17 cellular contexts compared by ENCODE assay signal in the genomic region with DNA sequence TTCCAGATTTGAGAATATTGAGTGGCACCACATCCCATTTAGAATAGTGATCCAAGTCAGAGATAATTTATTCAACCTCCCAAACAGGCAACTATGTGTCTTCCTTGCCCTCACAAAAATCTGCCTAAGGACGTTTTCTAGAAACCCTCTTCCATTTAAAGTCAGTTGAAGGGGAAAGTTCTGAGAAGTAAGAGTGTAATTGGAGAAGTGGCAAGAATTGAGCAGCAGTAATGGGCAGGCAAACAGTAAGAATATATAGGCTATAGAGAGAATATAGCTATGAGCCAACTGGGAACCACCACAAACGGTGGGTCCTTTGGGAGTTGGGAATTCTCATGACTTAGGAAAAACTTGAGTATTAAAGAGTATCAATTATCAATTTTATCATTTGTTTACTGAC. TPM values are rescaled to one million over a fixed set of nuclear protein-coding genes. Genes with fewer than 3 reads are reported as not detected.
DNase-seq lines count a peak whose midpoint lies in the region; ATAC-seq, FAIRE-seq and TF ChIP-seq lines count a peak whose summit lies in the region.
"Had no signal": no experiment of that assay in that cellular context is flagged by ENCODE, and none has a peak within 500 bp of the region (broad histone marks: within the 10 kb centered on the region; RNA-seq: fewer than 3 reads in every experiment).

No MANE protein-coding gene starts in this region.

- H3K9me3 ChIP-seq in Caco-2, result no peaks in the 10 kb centered on the region
- no peaks in the 10 kb centered on the region for H3K9me3 ChIP-seq in GM12878 (replicated peaks; ENCODE audit: control insufficient read depth, insufficient read depth, low read length)
- H3K9me3 ChIP-seq: BLaER1 treated with 17β-estradiol and CSF1 and Interleukin-3, amounts not matched to agents 10 nM and 100 nM; colonic mucosa; Peyer's patch; suprapubic skin had no signal

- H3K4me3 ChIP-seq in Caco-2 (ENCODE audit: low read depth, low read length), result no peak overlapping the region
- H3K4me3 ChIP-seq in KMS-11 (IDR thresholded peaks at IDR 0.05; ENCODE audit: insufficient read depth, low read depth, low read length), result no peak overlapping the region
- no peak overlapping the region for H3K4me3 ChIP-seq in GM12878

- H3K4me1 Mint-ChIP-seq in Caco-2 (ENCODE audit: low read depth, unreplicated experiment) (peaks cover 6% of the 10 kb centered on the region), natural killer cell (peaks cover 4 to 5% of the 10 kb centered on the region in 2 donors)
- peaks cover 8% of the 10 kb centered on the region for H3K4me1 Mint-ChIP-seq in activated CD4-positive, alpha-beta memory T cell treated with anti-CD3 and anti-CD28 coated beads for 36 hours (ENCODE audit: low read depth)
- peaks cover 10% of the 10 kb centered on the region for H3K4me1 Mint-ChIP-seq in activated naive CD8-positive, alpha-beta T cell treated with anti-CD3 and anti-CD28 coated beads, Interleukin-2, amount 50 U/mL, for 24 hours

- SMC1A ChIA-PET in GM12878 (lab: Charles Lee; ENCODE audit: uncharacterized antibody, unreplicated experiment), result interaction anchor here (1.1 to 5.2 kb wide), 6 partner anchors 12 to 163 kb away, joined by 3 to 46 read pairs (median 20); a partner anchor contains a TSS

- TF ChIP-seq RAD21 in GM12878 (IDR thresholded peaks at IDR 0.05; ENCODE audit: insufficient read depth, low read depth, low read length), result no peak

- no peak for TF ChIP-seq POLR2A in GM12878 (IDR thresholded peaks at IDR 0.05; ENCODE audit: low read depth, low read length)

- TF ChIP-seq EP300 in GM12878 (IDR thresholded peaks at IDR 0.05; ENCODE audit: borderline replicate concordance in 1 of 2, control insufficient read depth in 1 of 2, low read depth in 2 of 2, low read length in 2 of 2), result no peak

- H3K9ac ChIP-seq in KMS-11 (no peak overlapping the region), GM12878 (ENCODE audit: control insufficient read depth, insufficient read depth, low read length) (no peak overlapping the region)

- ATAC-seq in GM12878 (0 out of 3 replicates have a peak, but pooled peaks have one; percentile 31), natural killer cell (no peak), HG02870 (IDR thresholded peaks at IDR 0.05; ENCODE audit: unreplicated experiment) (no peak)
- no peak for ATAC-seq in activated naive CD8-positive, alpha-beta T cell treated with anti-CD3 and anti-CD28 coated beads, Interleukin-2, amount 50 U/mL, for 24 hours
- ATAC-seq: activated CD4-positive, CD25-positive, alpha-beta regulatory T cell treated with anti-CD3 and anti-CD28 coated beads, Interleukin-2, amount 50 U/mL, for 24 hours had no signal

- no peaks in the 10 kb centered on the region for H3K27me3 ChIP-seq in Caco-2 (replicated peaks; ENCODE audit: control insufficient read depth, insufficient read depth, low read length)
- no peaks in the 10 kb centered on the region for H3K27me3 ChIP-seq in KMS-11 (ENCODE audit: insufficient read depth, low read depth)
- no peaks in the 10 kb centered on the region for H3K27me3 ChIP-seq in GM12878 (replicated peaks in 1 of 2; ENCODE audit: control insufficient read depth in 2 of 2, insufficient read depth in 2 of 2, low read length in 1 of 2)
- H3K27me3 ChIP-seq: BLaER1 treated with 17β-estradiol and CSF1 and Interleukin-3, amounts not matched to agents 10 nM and 100 nM; colonic mucosa; Peyer's patch; suprapubic skin had no signal

- TF ChIP-seq CTCF in Caco-2 (IDR thresholded peaks at IDR 0.05; ENCODE audit: insufficient read depth in 1 of 2, low read depth in 1 of 2, low read length in 1 of 2, severe bottlenecking in 1 of 2, unreplicated experiment in 1 of 2), result no peak
- no peak for TF ChIP-seq CTCF in KMS-11 (conservative IDR thresholded peaks at IDR 0.05; ENCODE audit: low read depth, low read length)
- TF ChIP-seq CTCF in GM12878 (IDR thresholded peaks at IDR 0.05 in 2 of 3, conservative IDR thresholded peaks at IDR 0.05 in 1 of 3; ENCODE audit: control insufficient read depth in 2 of 3, extremely low read depth in 1 of 3, insufficient read depth in 1 of 3, low read depth in 3 of 3, low read length in 3 of 3), result no peak
- no peak for TF ChIP-seq CTCF in natural killer cell (IDR thresholded peaks at IDR 0.05)

- no peak overlapping the region for H3K27ac ChIP-seq in KMS-11
- no peak overlapping the region for H3K27ac ChIP-seq in GM12878 (ENCODE audit: control insufficient read depth, insufficient read depth)
- H3K27ac ChIP-seq: colonic mucosa, Peyer's patch, suprapubic skin had no signal

- H3K4me1 ChIP-seq in Caco-2, result peaks cover 12% of the 10 kb centered on the region
- peaks cover 11% of the 10 kb centered on the region for H3K4me1 ChIP-seq in KMS-11 (ENCODE audit: low read depth, poor library complexity, severe bottlenecking)
- no peaks in the 10 kb centered on the region for H3K4me1 ChIP-seq in GM12878 (ENCODE audit: control insufficient read depth, insufficient read depth, low read length)
- H3K4me1 ChIP-seq: colonic mucosa, Peyer's patch had no signal

- in situ Hi-C loops in GM12878 (cut with MboI), result loop anchor here (5.0 kb wide), 1 partner anchor 162 kb away; no protein-coding TSS in a partner anchor

- peak overlapping the region; percentile 79 for H2AFZ ChIP-seq in KMS-11 (ENCODE audit: low read depth)
- peak overlapping the region; percentile 73 for H2AFZ ChIP-seq in GM12878 (ENCODE audit: control insufficient read depth, low read depth, low read length)

- H3K4me3 Mint-ChIP-seq in Caco-2 (ENCODE audit: unreplicated experiment), result peak overlapping the region; percentile 72
- peak overlapping the region; percentile 84 for H3K4me3 Mint-ChIP-seq in natural killer cell
- H3K4me3 Mint-ChIP-seq in activated CD4-positive, alpha-beta memory T cell treated with anti-CD3 and anti-CD28 coated beads for 36 hours, result no peak overlapping the region
- no peak overlapping the region for H3K4me3 Mint-ChIP-seq in activated naive CD8-positive, alpha-beta T cell treated with anti-CD3 and anti-CD28 coated beads, Interleukin-2, amount 50 U/mL, for 24 hours

- H3K27ac Mint-ChIP-seq in Caco-2 (ENCODE audit: unreplicated experiment), result peak overlapping the region; percentile 50
- no peak overlapping the region for H3K27ac Mint-ChIP-seq in natural killer cell
- H3K27ac Mint-ChIP-seq in activated CD4-positive, alpha-beta memory T cell treated with anti-CD3 and anti-CD28 coated beads for 36 hours, result no peak overlapping the region
- no peak overlapping the region for H3K27ac Mint-ChIP-seq in activated naive CD8-positive, alpha-beta T cell treated with anti-CD3 and anti-CD28 coated beads, Interleukin-2, amount 50 U/mL, for 24 hours

- RAD21 ChIA-PET in GM12878 (lab: Charles Lee; ENCODE audit: unreplicated experiment), result interaction anchor here (1.2 to 4.4 kb wide), 4 partner anchors 36 to 343 kb away, joined by 4 to 43 read pairs (median 18); a partner anchor contains a TSS

- H3K9me3 Mint-ChIP-seq in Caco-2 (ENCODE audit: unreplicated experiment) (no peaks in the 10 kb centered on the region), natural killer cell (no peaks in the 10 kb centered on the region)
- no peaks in the 10 kb centered on the region for H3K9me3 Mint-ChIP-seq in activated CD4-positive, alpha-beta memory T cell treated with anti-CD3 and anti-CD28 coated beads for 36 hours
- no peaks in the 10 kb centered on the region for H3K9me3 Mint-ChIP-seq in activated naive CD8-positive, alpha-beta T cell treated with anti-CD3 and anti-CD28 coated beads, Interleukin-2, amount 50 U/mL, for 24 hours
- H3K9me3 Mint-ChIP-seq: H9 had no signal

- intact Hi-C loops in Caco-2 (cut with micrococcal nuclease; ENCODE audit: unreplicated experiment) (loop anchor here (1.0 to 2.0 kb wide), 2 partner anchors 32 to 343 kb away; no protein-coding TSS in a partner anchor), GM12878 (cut with micrococcal nuclease; ENCODE audit: unreplicated experiment) (loop anchor here (1.0 kb wide), 1 partner anchor 343 kb away; no protein-coding TSS in a partner anchor), natural killer cell (cut with micrococcal nuclease) (no loop called here)
- intact Hi-C loops in activated CD4-positive, alpha-beta memory T cell treated with anti-CD3 and anti-CD28 coated beads for 36 hours (cut with micrococcal nuclease), result loop anchor here (1.0 kb wide), 1 partner anchor 34 kb away; a partner anchor contains a TSS

- H3K36me3 Mint-ChIP-seq in Caco-2 (ENCODE audit: insufficient read depth, unreplicated experiment), result no peaks in the 10 kb centered on the region
- no peaks in the 10 kb centered on the region for H3K36me3 Mint-ChIP-seq in natural killer cell
- no peaks in the 10 kb centered on the region for H3K36me3 Mint-ChIP-seq in activated CD4-positive, alpha-beta memory T cell treated with anti-CD3 and anti-CD28 coated beads for 36 hours
- H3K36me3 Mint-ChIP-seq in activated naive CD8-positive, alpha-beta T cell treated with anti-CD3 and anti-CD28 coated beads, Interleukin-2, amount 50 U/mL, for 24 hours (ENCODE audit: low read depth), result no peaks in the 10 kb centered on the region

- peaks cover 3% of the 10 kb centered on the region for H3K27me3 Mint-ChIP-seq in Caco-2 (ENCODE audit: insufficient read depth, unreplicated experiment)
- peaks cover 0 to 6% of the 10 kb centered on the region in 2 donors for H3K27me3 Mint-ChIP-seq in natural killer cell (ENCODE audit: low read depth in 2 of 2)
- no peaks in the 10 kb centered on the region for H3K27me3 Mint-ChIP-seq in activated CD4-positive, alpha-beta memory T cell treated with anti-CD3 and anti-CD28 coated beads for 36 hours
- H3K27me3 Mint-ChIP-seq in activated naive CD8-positive, alpha-beta T cell treated with anti-CD3 and anti-CD28 coated beads, Interleukin-2, amount 50 U/mL, for 24 hours, result peaks cover 3% of the 10 kb centered on the region

- no peak for FAIRE-seq in GM12878 (lab: Jason Lieb, UNC)

- H3K36me3 ChIP-seq in Caco-2 (ENCODE audit: control insufficient read depth, insufficient read depth, low read length) (no peaks in the 10 kb centered on the region), KMS-11 (ENCODE audit: insufficient read depth) (no peaks in the 10 kb centered on the region), GM12878 (ENCODE audit: control insufficient read depth in 2 of 2, insufficient read depth in 2 of 2, low read length in 1 of 2) (no peaks in the 10 kb centered on the region)
- H3K36me3 ChIP-seq: BLaER1 treated with 17β-estradiol and CSF1 and Interleukin-3, amounts not matched to agents 10 nM and 100 nM; colonic mucosa; Peyer's patch; suprapubic skin had no signal

- H3K79me2 ChIP-seq in KMS-11 (ENCODE audit: insufficient read depth, low read depth), result no peaks in the 10 kb centered on the region
- H3K79me2 ChIP-seq in GM12878 (ENCODE audit: control insufficient read depth, insufficient read depth, low read length), result no peaks in the 10 kb centered on the region

- 4% methylated on average over 2 of the region's 2 CpGs for WGBS in GM12878 (ENCODE audit: insufficient coverage, insufficient replicate concordance, low lambda C conversion rate, missing lambda C conversion rate)

- H3K4me2 ChIP-seq in KMS-11, result peak overlapping the region; percentile 52
- no peak overlapping the region for H3K4me2 ChIP-seq in GM12878 (ENCODE audit: control insufficient read depth, insufficient read depth)

- no peak for DNase-seq in Caco-2
- DNase-seq in GM12878 (ENCODE audit: low read depth, low spot score), result no peak
- no peak for DNase-seq in natural killer cell
- no peak for DNase-seq in NCI-H510A (lab: John Stamatoyannopoulos, UW)
- no peak for DNase-seq in activated CD4-positive, alpha-beta memory T cell treated with anti-CD3 and anti-CD28 coated beads for 36 hours
- no peak for DNase-seq in activated naive CD8-positive, alpha-beta T cell treated with anti-CD3 and anti-CD28 coated beads, Interleukin-2, amount 50 U/mL, for 24 hours
- DNase-seq: colonic mucosa, H9, head of caudate nucleus, NCI-H1694 treated with DMSO at 0.1 percent for 48 hours, NCI-H524, Peyer's patch had no signal

- CTCF ChIA-PET in Caco-2 (lab: Charles Lee) (interaction anchor here (2.6 kb wide), 1 partner anchor 164 kb away, joined by 15 read pairs; no protein-coding TSS in a partner anchor), GM12878 (lab: Yijun Ruan, JAX) (interaction anchor here (0.6 to 6.8 kb wide), 13 partner anchors 11 to 343 kb away, joined by 3 to 118 read pairs (median 5); a partner anchor contains a TSS)
- CTCF ChIA-PET in activated CD4-positive, alpha-beta memory T cell treated with anti-CD3 and anti-CD28 coated beads for 36 hours (lab: Charles Lee), result interaction anchor here (1.5 to 4.2 kb wide), 5 partner anchors 11 to 343 kb away, joined by 5 to 38 read pairs (median 6); a partner anchor contains a TSS

- POLR2A ChIA-PET in Caco-2 (lab: Charles Lee) (interaction anchor here (1.0 kb wide), 1 partner anchor 31 kb away, joined by 5 read pairs; a partner anchor contains a TSS), GM12878 (lab: Charles Lee) (no interaction called here)
- POLR2A ChIA-PET in activated CD4-positive, alpha-beta memory T cell treated with anti-CD3 and anti-CD28 coated beads for 36 hours (lab: Charles Lee), result no interaction called here

- no TSS peak for BruUV-seq in Caco-2 (replicated peaks; lab: Mats Ljungman, UMichigan)
- BruUV-seq in GM12878 (replicated peaks; lab: Mats Ljungman, UMichigan), result no TSS peak

- H4K20me1 ChIP-seq in KMS-11 (ENCODE audit: insufficient read depth) (no peaks in the 10 kb centered on the region), GM12878 (ENCODE audit: control insufficient read depth, insufficient read depth) (no peaks in the 10 kb centered on the region)
- H4K20me1 ChIP-seq: BLaER1 treated with 17β-estradiol and CSF1 and Interleukin-3, amounts not matched to agents 10 nM and 100 nM had no signal

RNA-seq across cellular contexts. Expression of a gene that starts 31.1 kb away (rescaled TPM):
- total RNA-seq in Caco-2 (2022) (38.5 and 42.7 TPM in 2 replicates), GM12878 (2014; rRNA removed) (16.8 and 28.8 TPM in 2 replicates), GM12878 (2014; rRNA removed; fragmentation: Illumina TruSeq; extraction: Trizol) (45.5 and 50.1 TPM in 2 replicates), GM12878 (2021) (22.2 and 29.5 TPM in 2 replicates), natural killer cell (1 to 10 TPM; 3.2 to 8.5 (median 4.0) TPM)
- 86.0 and 86.6 TPM in 2 replicates for total RNA-seq in GM12878 (2013; cell fraction: nucleolus; rRNA removed)
- 16.7 TPM for polyA plus RNA-seq in GM12878 (2011; ENCODE audit: low read depth)
- polyA plus RNA-seq in GM12878 (2011; rRNA removed) (50.9 and 114 TPM in 2 replicates), GM12878 (2014; fragmentation: Illumina TruSeq; extraction: Trizol) (54.7 and 58.5 TPM in 2 replicates), GM12878 (2014; fragmentation: Nextera tagmentation; extraction: Ambion mirVana) (10 to 100 TPM; 54.6 to 59.1 TPM), GM12878 (2014; rRNA removed) (30.6 and 48.8 TPM in 2 replicates), GM12878 (2016; fragmentation: Nextera tagmentation; extraction: Ambion mirVana) (10 to 100 TPM; 52.6 to 57.7 TPM)
- 3.3 and 4.6 TPM in 2 replicates for polyA plus RNA-seq in GM12878 (2011; cell fraction: cytosol; rRNA removed)
- polyA plus RNA-seq in GM12878 (2011; cell fraction: nucleus; rRNA removed), result 11.8 and 18.7 TPM in 2 replicates
- polyA plus RNA-seq in GM12878 (2012), result 31.4 and 44.8 TPM in 2 replicates
- polyA minus RNA-seq in GM12878 (2011; rRNA and poly(A)+ RNA removed), result 2.2 and 2.5 TPM in 2 replicates
- polyA minus RNA-seq in GM12878 (2011; cell fraction: cytosol; rRNA and poly(A)+ RNA removed), result 2.4 and 6.1 TPM in 2 replicates
- 7.5 and 7.7 TPM in 2 replicates for polyA minus RNA-seq in GM12878 (2011; cell fraction: nucleus; rRNA and poly(A)+ RNA removed)
- total RNA-seq in activated CD4-positive, alpha-beta memory T cell treated with anti-CD3 and anti-CD28 coated beads for 36 hours, result 10 to 100 TPM; 49.8 to 51.8 TPM

RNA-seq across cellular contexts. Expression of a gene that starts 33.9 kb away (rescaled TPM):
- total RNA-seq in Caco-2 (2022), result 3.8 and 4.9 TPM in 2 replicates
- total RNA-seq in GM12878 (2013; cell fraction: nucleolus; rRNA removed), result 21.3 and 22.7 TPM in 2 replicates
- 6.9 and 7.4 TPM in 2 replicates for total RNA-seq in GM12878 (2014; rRNA removed)
- 7.4 and 7.6 TPM in 2 replicates for total RNA-seq in GM12878 (2014; rRNA removed; fragmentation: Illumina TruSeq; extraction: Trizol)
- total RNA-seq in GM12878 (2021), result 7.3 and 7.8 TPM in 2 replicates
- 0.97 TPM for polyA plus RNA-seq in GM12878 (2011; ENCODE audit: low read depth)
- 6.1 and 8.3 TPM in 2 replicates for polyA plus RNA-seq in GM12878 (2011; rRNA removed)
- polyA plus RNA-seq in GM12878 (2011; cell fraction: cytosol; rRNA removed), result 4.2 and 4.5 TPM in 2 replicates
- polyA plus RNA-seq in GM12878 (2011; cell fraction: nucleus; rRNA removed), result 9.1 and 9.4 TPM in 2 replicates
- polyA plus RNA-seq in GM12878 (2012), result 3.6 and 5.9 TPM in 2 replicates
- polyA plus RNA-seq in GM12878 (2014; fragmentation: Illumina TruSeq; extraction: Trizol), result 7.4 and 9.0 TPM in 2 replicates
- polyA plus RNA-seq in GM12878 (2014; fragmentation: Nextera tagmentation; extraction: Ambion mirVana), result 1 to 10 TPM; 2.0 to 2.8 TPM
- 6.4 and 7.5 TPM in 2 replicates for polyA plus RNA-seq in GM12878 (2014; rRNA removed)
- 10 to 100 TPM in 1 of 2 experiments, 1 to 10 TPM in 1; 9.5 to 10.5 TPM for polyA plus RNA-seq in GM12878 (2016; fragmentation: Nextera tagmentation; extraction: Ambion mirVana)
- polyA minus RNA-seq in GM12878 (2011; rRNA and poly(A)+ RNA removed), result 6.8 and 10.2 TPM in 2 replicates
- 3.2 and 4.2 TPM in 2 replicates for polyA minus RNA-seq in GM12878 (2011; cell fraction: cytosol; rRNA and poly(A)+ RNA removed)
- 17.0 and 27.2 TPM in 2 replicates for polyA minus RNA-seq in GM12878 (2011; cell fraction: nucleus; rRNA and poly(A)+ RNA removed)
- total RNA-seq in natural killer cell, result 1 to 10 TPM; 2.9 to 4.8 (median 3.5) TPM
- total RNA-seq in activated CD4-positive, alpha-beta memory T cell treated with anti-CD3 and anti-CD28 coated beads for 36 hours, result 1 to 10 TPM; 3.3 to 3.5 TPM

RNA-seq across cellular contexts. Expression of a gene that starts 34.0 kb away (rescaled TPM):
- total RNA-seq in Caco-2 (2022) (4.5 and 5.4 TPM in 2 replicates), GM12878 (2014; rRNA removed) (15.2 and 22.1 TPM in 2 replicates), GM12878 (2014; rRNA removed; fragmentation: Illumina TruSeq; extraction: Trizol) (23.4 and 25.5 TPM in 2 replicates), GM12878 (2021) (18.3 and 18.4 TPM in 2 replicates), natural killer cell (1 to 10 TPM in 1 of 3 donors, under 1 TPM in 2; 0.40 to 1.4 (median 0.99) TPM)
- total RNA-seq in GM12878 (2013; cell fraction: nucleolus; rRNA removed), result 11.3 and 14.3 TPM in 2 replicates
- polyA plus RNA-seq in GM12878 (2011; ENCODE audit: low read depth), result 11.0 TPM
- polyA plus RNA-seq in GM12878 (2011; rRNA removed) (16.7 and 27.0 TPM in 2 replicates), GM12878 (2014; fragmentation: Illumina TruSeq; extraction: Trizol) (29.5 and 35.1 TPM in 2 replicates), GM12878 (2014; fragmentation: Nextera tagmentation; extraction: Ambion mirVana) (10 to 100 TPM; 42.1 to 50.9 TPM), GM12878 (2014; rRNA removed) (18.8 and 22.4 TPM in 2 replicates), GM12878 (2016; fragmentation: Nextera tagmentation; extraction: Ambion mirVana) (10 to 100 TPM; 32.0 to 33.1 TPM)
- 17.7 and 31.7 TPM in 2 replicates for polyA plus RNA-seq in GM12878 (2011; cell fraction: cytosol; rRNA removed)
- polyA plus RNA-seq in GM12878 (2011; cell fraction: nucleus; rRNA removed), result 4.9 and 11.4 TPM in 2 replicates
- polyA plus RNA-seq in GM12878 (2012), result 6.5 and 8.3 TPM in 2 replicates
- polyA minus RNA-seq in GM12878 (2011; rRNA and poly(A)+ RNA removed), result 6.3 and 6.9 TPM in 2 replicates
- 2.6 and 2.9 TPM in 2 replicates for polyA minus RNA-seq in GM12878 (2011; cell fraction: cytosol; rRNA and poly(A)+ RNA removed)
- polyA minus RNA-seq in GM12878 (2011; cell fraction: nucleus; rRNA and poly(A)+ RNA removed), result 0.97 and 2.1 TPM in 2 replicates
- total RNA-seq in activated CD4-positive, alpha-beta memory T cell treated with anti-CD3 and anti-CD28 coated beads for 36 hours, result 1 to 10 TPM; 9.6 to 9.7 TPM

Comparison
In these comparisons a context has a peak if more than half of its experiments do, and no peak if none do; other contexts are left out.
1. H3K4me3 Mint-ChIP-seq: peak in Caco-2 (single experiment) and natural killer cell (single experiment); none in activated CD4-positive, alpha-beta memory T cell treated with anti-CD3 and anti-CD28 coated beads for 36 hours (single experiment) and activated naive CD8-positive, alpha-beta T cell treated with anti-CD3 and anti-CD28 coated beads, Interleukin-2, amount 50 U/mL, for 24 hours (single experiment).